8 cellular contexts compared by ENCODE assay signal in the genomic region with DNA sequence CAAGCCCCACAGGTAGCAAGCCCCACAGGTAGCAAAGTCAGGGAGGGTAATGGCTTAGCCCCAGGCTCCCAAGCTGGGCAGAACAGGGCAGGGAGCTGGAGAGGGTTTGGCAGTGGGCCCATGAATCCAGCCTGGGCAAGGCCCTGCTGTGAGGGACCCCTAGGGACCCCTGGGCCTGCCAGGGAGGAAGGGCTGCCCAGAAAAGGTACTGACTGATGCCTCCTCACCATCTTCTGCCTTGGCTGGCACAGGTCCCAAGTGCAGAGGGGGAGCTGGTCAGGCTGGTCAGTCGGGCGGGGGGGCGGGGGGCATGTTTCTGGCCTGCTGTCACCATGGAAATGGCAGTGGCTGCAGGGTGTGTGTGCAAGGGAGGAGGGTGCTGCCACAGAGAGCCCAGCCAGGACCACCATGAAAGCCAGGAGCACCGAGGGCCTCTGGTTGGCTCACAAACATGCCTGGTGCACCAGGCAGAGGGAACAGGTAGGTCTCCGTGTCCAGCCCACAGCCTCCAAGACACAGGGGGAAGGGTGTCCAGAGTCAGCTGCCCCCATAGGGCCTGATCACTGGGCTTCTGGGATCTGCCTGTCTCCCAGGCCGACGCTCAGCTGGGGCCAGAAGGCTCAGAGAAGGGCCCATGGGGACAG. TPM values are rescaled to one million over a fixed set of nuclear protein-coding genes. Genes with fewer than 3 reads are reported as not detected.
DNase-seq lines count a peak whose midpoint lies in the region; ATAC-seq, FAIRE-seq and TF ChIP-seq lines count a peak whose summit lies in the region.

No MANE protein-coding gene starts in this region.

- no peak overlapping the region for H4K8ac ChIP-seq in neuronal stem cell (ENCODE audit: low read depth, low read length)

- WGBS in ectodermal cell, 2 experiments, result 53 to 59% methylated on average over 7 of the region's 7 CpGs
- WGBS in neuronal stem cell (ENCODE audit: extremely low coverage in 2 of 2, insufficient read length in 2 of 2, insufficient replicate concordance in 1 of 2), 2 donors, result no CpG with 5 or more reads among the region's 7 CpGs
- WGBS in small intestine, 3 donors, result 21 to 37% (median 22%) methylated on average over 5 to 7 of the region's 7 CpGs

- peak overlapping the region; percentile 88 to 100 (median 99) for H3K4me2 ChIP-seq in BLaER1 treated with 17β-estradiol and CSF1 and Interleukin-3, amounts not matched to agents 10 nM and 100 nM
- H3K4me2 ChIP-seq in Loucy (ENCODE audit: low read depth, low read length, poor library complexity, severe bottlenecking), result peak overlapping the region; percentile 71
- peak overlapping the region; percentile 80 for H3K4me2 ChIP-seq in neuronal stem cell (ENCODE audit: insufficient read depth, low read length, poor library complexity, severe bottlenecking)

- peaks cover 11% of the 10 kb centered on the region for H3K79me1 ChIP-seq in neuronal stem cell (ENCODE audit: low read depth, low read length)

- H3K27ac ChIP-seq in BLaER1 treated with 17β-estradiol and CSF1 and Interleukin-3, amounts not matched to agents 10 nM and 100 nM, result peak overlapping the region in 3 of 11 experiments; percentile 6 to 83 (median 38); a peak in 3 of 22 replicates
- H3K27ac ChIP-seq in ectodermal cell (ENCODE audit: insufficient read depth, low read depth, low read length, poor library complexity, severe bottlenecking), result no peak overlapping the region
- H3K27ac ChIP-seq in neuronal stem cell (replicated peaks; ENCODE audit: low read length), result peak overlapping the region; percentile 78
- H3K27ac ChIP-seq in small intestine (ENCODE audit: low read depth in 1 of 2, low read length in 1 of 2), result peak overlapping the region in 1 of 2 donors; percentile 29

- ATAC-seq in HG02798 (IDR thresholded peaks at IDR 0.05; ENCODE audit: poor library complexity, unreplicated experiment), result no peak

- no peak for TF ChIP-seq CTCF in Loucy (conservative IDR thresholded peaks at IDR 0.05; ENCODE audit: low read length)

- H3K23ac ChIP-seq in neuronal stem cell (ENCODE audit: low read depth, low read length, poor library complexity), result peak overlapping the region; percentile 91

- no peak overlapping the region for H3K4ac ChIP-seq in neuronal stem cell (ENCODE audit: low read length)

- peak overlapping the region; percentile 14 for H2BK5ac ChIP-seq in neuronal stem cell (ENCODE audit: low read length)

- peak overlapping the region; percentile 21 for H3K14ac ChIP-seq in neuronal stem cell (ENCODE audit: low read length)

- peaks cover 35 to 50% (median 35%) of the 10 kb centered on the region in 11 experiments for H3K27me3 ChIP-seq in BLaER1 treated with 17β-estradiol and CSF1 and Interleukin-3, amounts not matched to agents 10 nM and 100 nM
- H3K27me3 ChIP-seq in Loucy (ENCODE audit: insufficient read depth, low read length, poor library complexity, severe bottlenecking), result no peaks in the 10 kb centered on the region
- peaks cover 35% of the 10 kb centered on the region for H3K27me3 ChIP-seq in ectodermal cell (ENCODE audit: control insufficient read depth, insufficient read depth, low read length, poor library complexity, severe bottlenecking)
- peaks cover 0 to 35% (median 16%) of the 10 kb centered on the region in 3 experiments for H3K27me3 ChIP-seq in neuronal stem cell (ENCODE audit: control insufficient read depth in 3 of 3, insufficient read depth in 3 of 3, low read depth in 1 of 3, low read length in 3 of 3)
- H3K27me3 ChIP-seq in small intestine (ENCODE audit: control insufficient read depth in 2 of 2, insufficient read depth in 2 of 2, low read length in 2 of 2), result peaks cover 3 to 5% of the 10 kb centered on the region in 2 donors

- H2AFZ ChIP-seq in Loucy (ENCODE audit: low read length), result no peak overlapping the region
- H2AFZ ChIP-seq in neuronal stem cell (ENCODE audit: low read length), result peak overlapping the region; percentile 95

- H3F3A ChIP-seq in Loucy (ENCODE audit: low read depth), result no peaks in the 10 kb centered on the region

- peaks cover 29 to 91% (median 69%) of the 10 kb centered on the region in 11 experiments; a peak in 21 of 22 replicates for H4K20me1 ChIP-seq in BLaER1 treated with 17β-estradiol and CSF1 and Interleukin-3, amounts not matched to agents 10 nM and 100 nM
- no peaks in the 10 kb centered on the region for H4K20me1 ChIP-seq in Loucy (ENCODE audit: insufficient read depth, low read length, poor library complexity, severe bottlenecking)

- peak overlapping the region in 9 of 10 experiments; percentile 65 to 81 (median 72); a peak in 17 of 20 replicates for H3K4me3 ChIP-seq in BLaER1 treated with 17β-estradiol and CSF1 and Interleukin-3, amounts not matched to agents 10 nM and 100 nM
- no peak overlapping the region for H3K4me3 ChIP-seq in Loucy (ENCODE audit: low read length, poor library complexity, severe bottlenecking)
- H3K4me3 ChIP-seq in ectodermal cell (ENCODE audit: insufficient read depth, low read depth, low read length), result peak overlapping the region; percentile 46
- peak overlapping the region in 1 of 2 donors; percentile 91 for H3K4me3 ChIP-seq in neuronal stem cell (ENCODE audit: low read length in 2 of 2)
- no peak overlapping the region for H3K4me3 ChIP-seq in small intestine (ENCODE audit: low read depth in 1 of 2, low read length in 2 of 2)

- peak overlapping the region; percentile 5 for H2AK5ac ChIP-seq in neuronal stem cell (ENCODE audit: low read depth, low read length)

- H3K18ac ChIP-seq in neuronal stem cell (ENCODE audit: low read length), result peak overlapping the region; percentile 90

- no peaks in the 10 kb centered on the region for H3K9me2 ChIP-seq in Loucy (replicated peaks; ENCODE audit: low read depth, low read length)

- H3K4me1 ChIP-seq in BLaER1 treated with 17β-estradiol and CSF1 and Interleukin-3, amounts not matched to agents 10 nM and 100 nM, result peaks cover 69 to 94% (median 86%) of the 10 kb centered on the region in 10 experiments
- H3K4me1 ChIP-seq in Loucy (ENCODE audit: insufficient read depth, low read length, poor library complexity, severe bottlenecking) (peaks cover 5% of the 10 kb centered on the region), ectodermal cell (ENCODE audit: control insufficient read depth, insufficient read depth, low read length) (peaks cover 29% of the 10 kb centered on the region), neuronal stem cell (ENCODE audit: control insufficient read depth in 2 of 2, insufficient read depth in 1 of 2, low read depth in 1 of 2, low read length in 2 of 2) (peaks cover 27 to 51% of the 10 kb centered on the region in 2 donors), small intestine (ENCODE audit: control insufficient read depth in 2 of 2, insufficient read depth in 1 of 2, low read depth in 1 of 2, low read length in 1 of 2) (no peaks in the 10 kb centered on the region)

- DNase-seq in neuronal stem cell (ENCODE audit: low spot score), result no peak
- no peak for DNase-seq in small intestine
- no peak for DNase-seq in GF-D8 (lab: John Stamatoyannopoulos, UW)
- DNase-seq in T-helper 9 cell, result no peak

- H4K91ac ChIP-seq in neuronal stem cell (ENCODE audit: low read depth, low read length, poor library complexity), result no peak overlapping the region

- H2BK12ac ChIP-seq in neuronal stem cell (ENCODE audit: low read length), result peak overlapping the region; percentile 16

- H2BK15ac ChIP-seq in neuronal stem cell (ENCODE audit: low read length), result peak overlapping the region; percentile 98

- H2BK120ac ChIP-seq in neuronal stem cell (ENCODE audit: low read depth, low read length), result peak overlapping the region; percentile 47

- no peak for FAIRE-seq in small intestine (lab: Jason Lieb, UNC)

- peaks cover 3 to 14% (median 10%) of the 10 kb centered on the region in 11 experiments; a peak in 17 of 22 replicates for H3K36me3 ChIP-seq in BLaER1 treated with 17β-estradiol and CSF1 and Interleukin-3, amounts not matched to agents 10 nM and 100 nM
- H3K36me3 ChIP-seq in Loucy (ENCODE audit: insufficient read depth, low read length) (no peaks in the 10 kb centered on the region; the same call in 1 of the 2 replicates), ectodermal cell (ENCODE audit: control insufficient read depth, insufficient read depth, low read length) (no peaks in the 10 kb centered on the region), neuronal stem cell (replicated peaks in 1 of 2; ENCODE audit: control insufficient read depth in 2 of 2, insufficient read depth in 2 of 2, low read length in 2 of 2) (peaks cover 4 to 25% of the 10 kb centered on the region in 2 donors), small intestine (ENCODE audit: control insufficient read depth in 2 of 2, insufficient read depth in 2 of 2, low read length in 2 of 2) (peaks cover 0 to 4% of the 10 kb centered on the region in 2 donors)

- H3K79me2 ChIP-seq in Loucy (ENCODE audit: insufficient read depth, low read length), result no peaks in the 10 kb centered on the region

- peaks cover 0 to 6% (median 0%) of the 10 kb centered on the region in 11 experiments; a peak in 2 of 22 replicates for H3K9me3 ChIP-seq in BLaER1 treated with 17β-estradiol and CSF1 and Interleukin-3, amounts not matched to agents 10 nM and 100 nM (replicated peaks in 1 of 11)
- H3K9me3 ChIP-seq in Loucy (ENCODE audit: insufficient read depth, low read depth, low read length) (no peaks in the 10 kb centered on the region), ectodermal cell (ENCODE audit: control insufficient read depth, low read length) (no peaks in the 10 kb centered on the region), neuronal stem cell (replicated peaks in 1 of 2; ENCODE audit: control insufficient read depth in 2 of 2, insufficient read depth in 1 of 2, low read depth in 1 of 2, low read length in 2 of 2) (peaks cover 0 to 2% of the 10 kb centered on the region in 2 donors), small intestine (ENCODE audit: control insufficient read depth, low read depth) (no peaks in the 10 kb centered on the region)

- peak overlapping the region in 8 of 11 experiments; percentile 18 to 84 (median 62); a peak in 11 of 22 replicates for H3K9ac ChIP-seq in BLaER1 treated with 17β-estradiol and CSF1 and Interleukin-3, amounts not matched to agents 10 nM and 100 nM
- no peak overlapping the region for H3K9ac ChIP-seq in Loucy (ENCODE audit: low read depth, low read length, poor library complexity, severe bottlenecking)
- H3K9ac ChIP-seq in neuronal stem cell (ENCODE audit: low read depth, low read length, poor library complexity), result peak overlapping the region; percentile 74

RNA-seq across cellular contexts. Expression of gene CRIP2, which starts 1.5 kb away (rescaled TPM):
- polyA plus RNA-seq in ectodermal cell (2013, experiment 1 of 4), result 11.8 TPM
- 14.1 TPM for polyA plus RNA-seq in ectodermal cell (2013, experiment 2 of 4)
- polyA plus RNA-seq in ectodermal cell (2013, experiment 3 of 4), result 14.0 TPM
- 16.4 TPM for polyA plus RNA-seq in ectodermal cell (2013, experiment 4 of 4)
- polyA plus RNA-seq in neuronal stem cell (2013, experiment 1 of 2), result 16.9 TPM
- 15.2 TPM for polyA plus RNA-seq in neuronal stem cell (2013, experiment 2 of 2)
- 100 to 1,000 TPM in 1 of 3 donors, 10 to 100 TPM in 1, 1 to 10 TPM in 1; 8.9 to 137 (median 45.1) TPM for polyA plus RNA-seq in small intestine

RNA-seq across cellular contexts. Expression of gene CRIP1, which starts 13.5 kb away (rescaled TPM):
- 46.7 TPM for polyA plus RNA-seq in ectodermal cell (2013, experiment 1 of 4)
- 41.5 TPM for polyA plus RNA-seq in ectodermal cell (2013, experiment 2 of 4)
- 52.7 TPM for polyA plus RNA-seq in ectodermal cell (2013, experiment 3 of 4)
- 54.8 TPM for polyA plus RNA-seq in ectodermal cell (2013, experiment 4 of 4)
- polyA plus RNA-seq in neuronal stem cell (2013, experiment 1 of 2), result 98.0 TPM
- polyA plus RNA-seq in neuronal stem cell (2013, experiment 2 of 2), result 93.7 TPM
- polyA plus RNA-seq in small intestine, result 1,000 to 10,000 TPM in 1 of 3 donors, 100 to 1,000 TPM in 2; 150 to 3,839 (median 623) TPM

RNA-seq across cellular contexts. Expression of gene TEDC1, which starts 17.9 kb away (rescaled TPM):
- 22.9 TPM for polyA plus RNA-seq in ectodermal cell (2013, experiment 1 of 4)
- 21.7 TPM for polyA plus RNA-seq in ectodermal cell (2013, experiment 2 of 4)
- 16.6 TPM for polyA plus RNA-seq in ectodermal cell (2013, experiment 3 of 4)
- 19.7 TPM for polyA plus RNA-seq in ectodermal cell (2013, experiment 4 of 4)
- polyA plus RNA-seq in neuronal stem cell (2013, experiment 1 of 2), result 13.4 TPM
- polyA plus RNA-seq in neuronal stem cell (2013, experiment 2 of 2), result 11.7 TPM
- polyA plus RNA-seq in small intestine, result 10 to 100 TPM; 23.8 to 28.0 (median 23.9) TPM

RNA-seq across cellular contexts. Expression of gene TMEM121, which starts 53.2 kb away (rescaled TPM):
- polyA plus RNA-seq in ectodermal cell (2013, experiment 1 of 4), result 2.3 TPM
- polyA plus RNA-seq in ectodermal cell (2013, experiment 2 of 4), result 2.5 TPM
- polyA plus RNA-seq in ectodermal cell (2013, experiment 3 of 4), result 4.1 TPM
- polyA plus RNA-seq in ectodermal cell (2013, experiment 4 of 4), result 3.8 TPM
- 7.2 TPM for polyA plus RNA-seq in neuronal stem cell (2013, experiment 1 of 2)
- 6.3 TPM for polyA plus RNA-seq in neuronal stem cell (2013, experiment 2 of 2)
- 1 to 10 TPM in 1 of 3 donors, not detected in 2; 2.0 TPM for polyA plus RNA-seq in small intestine

RNA-seq across cellular contexts. Expression of gene MTA1, which starts 53.5 kb away (rescaled TPM):
- polyA plus RNA-seq in ectodermal cell (2013, experiment 1 of 4), result 210 TPM
- 189 TPM for polyA plus RNA-seq in ectodermal cell (2013, experiment 2 of 4)
- 170 TPM for polyA plus RNA-seq in ectodermal cell (2013, experiment 3 of 4)
- 178 TPM for polyA plus RNA-seq in ectodermal cell (2013, experiment 4 of 4)
- polyA plus RNA-seq in neuronal stem cell (2013, experiment 1 of 2), result 199 TPM
- polyA plus RNA-seq in neuronal stem cell (2013, experiment 2 of 2), result 194 TPM
- 10 to 100 TPM; 28.4 to 54.9 (median 49.0) TPM for polyA plus RNA-seq in small intestine

Comparison
In these comparisons a context has a peak if more than half of its experiments do, and no peak if none do; other contexts are left out.
1. H3K4me3 ChIP-seq: peak in BLaER1 treated with 17β-estradiol and CSF1 and Interleukin-3, amounts not matched to agents 10 nM and 100 nM (9 of 10) and ectodermal cell (single experiment); none in Loucy (single experiment) and small intestine (0 of 2).
2. Peak in every context shown above with its lines, with median percentiles within 50 percentile points of each other: H3K4me2 ChIP-seq.